Comparison of ENCODE assay signal across 2 cellular contexts in genomic region chr3:49567406-49567805, GRCh38.
TF ChIP-seq lines count a peak whose summit lies in the region.

No MANE protein-coding gene starts in this region.

TF ChIP-seq in IMR-90, 13 proteins besides CTCF, POLR2A, EP300 and RAD21:
- TF ChIP-seq SMC3 (IDR thresholded peaks at IDR 0.05; ENCODE audit: low read depth, low read length), result no peak

TF ChIP-seq in K562, 482 proteins besides CTCF, POLR2A, EP300 and RAD21:
- no peak for TF ChIP-seq SRSF9 (IDR thresholded peaks at IDR 0.05; ENCODE audit: borderline replicate concordance, low read depth, low read length)
TF ChIP-seq in K562: peak in this region for 0.
